In the genomic region with DNA sequence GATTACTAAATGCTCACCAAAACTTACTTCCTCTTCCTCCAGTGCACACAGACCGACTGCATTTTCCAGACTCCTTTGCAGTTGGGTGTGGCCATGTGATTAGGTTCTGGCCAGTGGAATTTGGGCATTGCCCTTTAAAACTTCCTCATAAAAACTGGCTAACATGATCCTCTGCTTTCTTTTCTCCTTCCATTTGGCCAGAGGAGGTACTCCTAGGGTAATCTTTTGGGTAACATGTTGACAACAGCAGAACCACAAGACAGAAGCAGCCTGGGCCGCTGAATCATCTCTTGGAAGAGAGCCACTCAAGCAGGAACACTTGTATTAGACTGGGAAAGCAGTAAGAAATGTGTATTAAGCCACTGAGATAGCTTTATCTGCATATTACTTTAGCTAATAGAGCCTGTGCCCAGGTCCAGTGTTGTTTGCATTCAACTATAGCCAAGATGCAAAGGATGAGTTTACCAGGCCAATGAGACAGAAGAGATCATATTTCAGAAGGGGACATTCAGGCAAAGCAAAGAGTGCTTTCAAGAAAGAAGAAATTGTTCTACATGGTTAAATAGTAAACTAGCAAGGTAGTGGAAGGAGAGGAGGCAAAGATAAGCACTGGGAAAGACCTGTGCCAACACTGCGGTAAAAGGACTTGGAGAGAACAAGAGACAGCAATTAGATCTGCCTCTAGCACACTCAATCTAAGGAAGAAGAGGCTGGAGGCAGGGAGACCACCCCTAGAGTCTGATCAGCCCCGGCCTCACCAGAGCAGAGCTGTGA, we compare ENCODE assay signal across 8 cellular contexts.
A peak's percentile ranks its signal among the peaks of the same experiment; 100 is the strongest.
DNase-seq lines count a peak whose midpoint lies in the region; ATAC-seq, FAIRE-seq and TF ChIP-seq lines count a peak whose summit lies in the region.

No MANE protein-coding gene starts in this region.

- POLR2A ChIA-PET in activated CD4-positive, alpha-beta memory T cell treated with anti-CD3 and anti-CD28 coated beads, Interleukin-2, amount 10 ng/mL, durations not matched to agents 7 days and 5 days (lab: Charles Lee), result no interaction called here

- no peak overlapping the region for H3K18ac ChIP-seq in mesenchymal stem cell (ENCODE audit: low read depth in 1 of 2, low read length in 2 of 2)

- peak; percentile 58 for DNase-seq in AG08396 (ENCODE audit: low spot score)
- peak; percentile 93 for DNase-seq in MG63
- peak; percentile 83 for DNase-seq in bronchial epithelial cell (ENCODE audit: low read depth)
- DNase-seq in mesenchymal stem cell, result peak; percentile 82
- DNase-seq in activated CD4-positive, alpha-beta memory T cell treated with anti-CD3 and anti-CD28 coated beads, Interleukin-2, amount 10 ng/mL, durations not matched to agents 7 days and 5 days, result no peak
- no peak for DNase-seq in stimulated activated CD4-positive, alpha-beta T cell treated with anti-CD3 and anti-CD28 coated beads, Interleukin-2, amount 100 ng/mL, for 24 hours

- H3K79me1 ChIP-seq in mesenchymal stem cell (replicated peaks; ENCODE audit: low read length, poor library complexity, severe bottlenecking), result no peaks in the 10 kb centered on the region

- no peaks in the 10 kb centered on the region for H3K9me3 Mint-ChIP-seq in activated CD4-positive, alpha-beta memory T cell treated with anti-CD3 and anti-CD28 coated beads, Interleukin-2, amount 10 ng/mL, durations not matched to agents 7 days and 5 days

- peaks cover 7% of the 10 kb centered on the region for H3K27me3 Mint-ChIP-seq in activated CD4-positive, alpha-beta memory T cell treated with anti-CD3 and anti-CD28 coated beads, Interleukin-2, amount 10 ng/mL, durations not matched to agents 7 days and 5 days

- peak overlapping the region; percentile 84 for H3K27ac ChIP-seq in mesenchymal stem cell (ENCODE audit: low read length, poor library complexity, severe bottlenecking)

- no peak overlapping the region for H4K8ac ChIP-seq in mesenchymal stem cell (ENCODE audit: low read length)

- no peak overlapping the region for H3K23ac ChIP-seq in mesenchymal stem cell (ENCODE audit: low read length in 2 of 2)

- FAIRE-seq in bronchial epithelial cell (lab: Jason Lieb, UNC), result no peak

- no peaks in the 10 kb centered on the region for H3K4me1 Mint-ChIP-seq in activated CD4-positive, alpha-beta memory T cell treated with anti-CD3 and anti-CD28 coated beads, Interleukin-2, amount 10 ng/mL, durations not matched to agents 7 days and 5 days

- no peak overlapping the region for H3K4ac ChIP-seq in mesenchymal stem cell (ENCODE audit: low read depth in 1 of 2, low read length in 2 of 2)

- no peak overlapping the region for H3K14ac ChIP-seq in mesenchymal stem cell (ENCODE audit: low read length in 2 of 2)

- no peak overlapping the region for H2BK5ac ChIP-seq in mesenchymal stem cell (ENCODE audit: low read depth, low read length, poor library complexity, severe bottlenecking)

- H3K27ac Mint-ChIP-seq in activated CD4-positive, alpha-beta memory T cell treated with anti-CD3 and anti-CD28 coated beads, Interleukin-2, amount 10 ng/mL, durations not matched to agents 7 days and 5 days, result no peak overlapping the region

- peak overlapping the region; percentile 38 for H3K4me2 ChIP-seq in mesenchymal stem cell (ENCODE audit: low read length, poor library complexity, severe bottlenecking)

- H3K4me3 Mint-ChIP-seq in activated CD4-positive, alpha-beta memory T cell treated with anti-CD3 and anti-CD28 coated beads, Interleukin-2, amount 10 ng/mL, durations not matched to agents 7 days and 5 days, result no peak overlapping the region

- no peak overlapping the region for H4K91ac ChIP-seq in mesenchymal stem cell (ENCODE audit: low read length)

- no peak overlapping the region for H2AFZ ChIP-seq in mesenchymal stem cell (ENCODE audit: low read depth, low read length)

- no peak overlapping the region for H2BK120ac ChIP-seq in mesenchymal stem cell (ENCODE audit: low read depth, low read length)

- H2AK5ac ChIP-seq in mesenchymal stem cell (ENCODE audit: low read length, severe bottlenecking), result no peak overlapping the region

- H2BK12ac ChIP-seq in mesenchymal stem cell (ENCODE audit: low read length in 2 of 2), result no peak overlapping the region

- H3K36me3 Mint-ChIP-seq in activated CD4-positive, alpha-beta memory T cell treated with anti-CD3 and anti-CD28 coated beads, Interleukin-2, amount 10 ng/mL, durations not matched to agents 7 days and 5 days (ENCODE audit: low read depth), result no peaks in the 10 kb centered on the region

- H3K27me3 ChIP-seq in MG63 (no peaks in the 10 kb centered on the region), bronchial epithelial cell (ENCODE audit: control insufficient read depth, insufficient read depth, low read length) (no peaks in the 10 kb centered on the region), mesenchymal stem cell (ENCODE audit: control insufficient read depth in 1 of 2, insufficient read depth in 1 of 2, low read length in 2 of 2) (no peaks in the 10 kb centered on the region)

- TF ChIP-seq CTCF in bronchial epithelial cell (IDR thresholded peaks at IDR 0.05; ENCODE audit: insufficient read depth, low read length, severe bottlenecking), result no peak

- 81% methylated on average over 3 of the region's 4 CpGs for WGBS in mesenchymal stem cell

- no peak overlapping the region for H3K9ac ChIP-seq in mesenchymal stem cell (ENCODE audit: low read length)

- CTCF ChIA-PET in activated CD4-positive, alpha-beta memory T cell treated with anti-CD3 and anti-CD28 coated beads, Interleukin-2, amount 10 ng/mL, durations not matched to agents 7 days and 5 days (lab: Charles Lee), result no interaction called here

- H3K4me3 ChIP-seq in MG63 (no peak overlapping the region), bronchial epithelial cell (ENCODE audit: low read depth, low read length) (no peak overlapping the region), mesenchymal stem cell (ENCODE audit: insufficient read depth in 1 of 2, low read depth in 1 of 2, low read length in 2 of 2) (no peak overlapping the region)

- no peak for ATAC-seq in HG03520 (IDR thresholded peaks at IDR 0.05; ENCODE audit: unreplicated experiment)
- no peak for ATAC-seq in GM18498 (IDR thresholded peaks at IDR 0.05; ENCODE audit: unreplicated experiment)

- H3K36me3 ChIP-seq in MG63 (no peaks in the 10 kb centered on the region), bronchial epithelial cell (ENCODE audit: control insufficient read depth, insufficient read depth, low read length) (no peaks in the 10 kb centered on the region), mesenchymal stem cell (ENCODE audit: control insufficient read depth in 1 of 2, insufficient read depth in 2 of 2, low read depth in 1 of 2, low read length in 2 of 2) (no peaks in the 10 kb centered on the region)

- peaks cover 2% of the 10 kb centered on the region for H3K4me1 ChIP-seq in mesenchymal stem cell (ENCODE audit: control insufficient read depth, insufficient read depth, low read depth, low read length)

- H2BK15ac ChIP-seq in mesenchymal stem cell (ENCODE audit: low read depth, poor library complexity, severe bottlenecking), result no peak overlapping the region

- H3K9me3 ChIP-seq in MG63, result no peaks in the 10 kb centered on the region
- H3K9me3 ChIP-seq in mesenchymal stem cell (ENCODE audit: control insufficient read depth, low read length), result no peaks in the 10 kb centered on the region

Comparison
In these comparisons a context has a peak if more than half of its experiments do, and no peak if none do; other contexts are left out.
1. DNase-seq: peak in AG08396 (single experiment), MG63 (single experiment), bronchial epithelial cell (single experiment) and mesenchymal stem cell (single experiment); none in activated CD4-positive, alpha-beta memory T cell treated with anti-CD3 and anti-CD28 coated beads, Interleukin-2, amount 10 ng/mL, durations not matched to agents 7 days and 5 days (single experiment) and stimulated activated CD4-positive, alpha-beta T cell treated with anti-CD3 and anti-CD28 coated beads, Interleukin-2, amount 100 ng/mL, for 24 hours (0 of 2).